22 cellular contexts compared by ENCODE assay signal in genomic region chr14:71604231-71604630, GRCh38.
A peak's percentile ranks its signal among the peaks of the same experiment; 100 is the strongest.
DNase-seq lines count a peak whose midpoint lies in the region; ATAC-seq, FAIRE-seq and TF ChIP-seq lines count a peak whose summit lies in the region.
"Had no signal": no experiment of that assay in that cellular context is flagged by ENCODE, and none has a peak within 500 bp of the region (broad histone marks: within the 10 kb centered on the region; RNA-seq: fewer than 3 reads in every experiment).

No MANE protein-coding gene starts in this region.

- H3K4me1 ChIP-seq in DND-41 (ENCODE audit: insufficient read depth, low read length) (peaks cover 62% of the 10 kb centered on the region), endothelial cell of umbilical vein (ENCODE audit: control insufficient read depth, extremely low read depth, insufficient read depth, low read length) (no peaks in the 10 kb centered on the region), lower lobe of right lung (no peaks in the 10 kb centered on the region)
- H3K4me1 ChIP-seq: A549 had no signal

- H3K4me3 ChIP-seq in DND-41 (ENCODE audit: low read depth in 1 of 2, low read length in 2 of 2) (no peak overlapping the region), endothelial cell of umbilical vein (replicated peaks in 1 of 3; ENCODE audit: insufficient read depth in 1 of 3, low read depth in 1 of 3, low read length in 3 of 3) (no peak overlapping the region), lower lobe of right lung (no peak overlapping the region)
- H3K4me3 ChIP-seq: A549; BLaER1 treated with 17β-estradiol and CSF1 and Interleukin-3, amounts not matched to agents 10 nM and 100 nM had no signal

- FAIRE-seq in endothelial cell of umbilical vein (lab: Jason Lieb, UNC), result peak; percentile 33
- FAIRE-seq: A549, D721Med, GM12891, GM19239 had no signal

- CTCF ChIA-PET in endothelial cell of umbilical vein (lab: Charles Lee), result interaction anchor here (1.0 to 2.1 kb wide), 2 partner anchors 9 to 251 kb away, joined by 3 to 6 read pairs; no protein-coding TSS in a partner anchor
- CTCF ChIA-PET in activated CD4-positive, alpha-beta T cell treated with anti-CD3 and anti-CD28 coated beads, Interleukin-2, amount 10 ng/mL, durations not matched to agents 7 days and 5 days (lab: Charles Lee), result no interaction called here

- POLR2A ChIA-PET in endothelial cell of umbilical vein (lab: Charles Lee), result no interaction called here
- POLR2A ChIA-PET in activated CD4-positive, alpha-beta T cell treated with anti-CD3 and anti-CD28 coated beads, Interleukin-2, amount 10 ng/mL, durations not matched to agents 7 days and 5 days (lab: Charles Lee), result no interaction called here

- peaks cover 8% of the 10 kb centered on the region for H3K9me3 ChIP-seq in DND-41 (ENCODE audit: insufficient read depth, low read length, severe bottlenecking)
- H3K9me3 ChIP-seq in endothelial cell of umbilical vein (replicated peaks; ENCODE audit: control insufficient read depth, insufficient read depth, low read length), result no peaks in the 10 kb centered on the region
- H3K9me3 ChIP-seq in lower lobe of right lung, result peaks cover 12% of the 10 kb centered on the region

- H3K4me2 ChIP-seq in DND-41 (ENCODE audit: insufficient read depth, low read length) (no peak overlapping the region), endothelial cell of umbilical vein (ENCODE audit: insufficient read depth, low read length) (no peak overlapping the region)
- H3K4me2 ChIP-seq: A549; BLaER1 treated with 17β-estradiol and CSF1 and Interleukin-3, amounts not matched to agents 10 nM and 100 nM had no signal

- no peaks in the 10 kb centered on the region for H3K27me3 ChIP-seq in DND-41 (ENCODE audit: insufficient read depth, low read length, poor library complexity)
- H3K27me3 ChIP-seq in endothelial cell of umbilical vein (ENCODE audit: control insufficient read depth in 2 of 2, insufficient read depth in 2 of 2, low read length in 2 of 2), result no peaks in the 10 kb centered on the region
- H3K27me3 ChIP-seq in lower lobe of right lung (ENCODE audit: low read depth), result no peaks in the 10 kb centered on the region
- H3K27me3 ChIP-seq: BLaER1 treated with 17β-estradiol and CSF1 and Interleukin-3, amounts not matched to agents 10 nM and 100 nM had no signal

- no peaks in the 10 kb centered on the region for H3K9me1 ChIP-seq in endothelial cell of umbilical vein (replicated peaks; ENCODE audit: control insufficient read depth, extremely low read depth, insufficient read depth, low read length)

- ATAC-seq in DND-41 (ENCODE audit: insufficient read depth, low read depth) (no peak), HG03378 (IDR thresholded peaks at IDR 0.05; ENCODE audit: unreplicated experiment) (no peak), lower lobe of right lung (no peak)
- ATAC-seq: A549; CD8-positive, alpha-beta T cell had no signal

- DNase-seq in DND-41, result no peak
- DNase-seq in NCI-H69 (lab: John Stamatoyannopoulos, UW), result peak; percentile 9
- DNase-seq in endothelial cell of umbilical vein (ENCODE audit: low read depth, low spot score), result no peak
- no peak for DNase-seq in lower lobe of right lung
- no peak for DNase-seq in activated CD4-positive, alpha-beta T cell treated with anti-CD3 and anti-CD28 coated beads, Interleukin-2, amount 10 ng/mL, durations not matched to agents 7 days and 5 days
- DNase-seq: AML-193; Caco-2; Calu3; CD4-positive, alpha-beta T cell; CD8-positive, alpha-beta T cell; DMS79 treated with DMSO at 0.1 percent for 48 hours; EL; GDM1 had no signal

- intact Hi-C loops in endothelial cell of umbilical vein (cut with micrococcal nuclease) (no loop called here), lower lobe of right lung (cut with DNase I) (no loop called here)

- H3K27ac ChIP-seq in DND-41 (ENCODE audit: low read length) (peak overlapping the region; percentile 73), endothelial cell of umbilical vein (ENCODE audit: insufficient read depth, low read depth, low read length) (no peak overlapping the region), lower lobe of right lung (no peak overlapping the region)
- H3K27ac ChIP-seq: 22Rv1; A549; BLaER1 treated with 17β-estradiol and CSF1 and Interleukin-3, amounts not matched to agents 10 nM and 100 nM; C4-2B had no signal

- no peaks in the 10 kb centered on the region for H3K27me3 Mint-ChIP-seq in activated CD4-positive, alpha-beta T cell treated with anti-CD3 and anti-CD28 coated beads, Interleukin-2, amount 10 ng/mL, durations not matched to agents 7 days and 5 days
- H3K27me3 Mint-ChIP-seq: B cell; CD4-positive, alpha-beta T cell had no signal

- TF ChIP-seq POLR2A in endothelial cell of umbilical vein (IDR thresholded peaks at IDR 0.05; ENCODE audit: low read depth, low read length), result no peak

- H3K9ac ChIP-seq in DND-41 (ENCODE audit: low read depth, low read length), result no peak overlapping the region; the same call in 1 of the 2 replicates
- H3K9ac ChIP-seq in endothelial cell of umbilical vein (replicated peaks; ENCODE audit: extremely low read depth, insufficient read depth, low read length), result no peak overlapping the region
- H3K9ac ChIP-seq: BLaER1 treated with 17β-estradiol and CSF1 and Interleukin-3, amounts not matched to agents 10 nM and 100 nM had no signal

- peaks cover 34% of the 10 kb centered on the region for H3K36me3 Mint-ChIP-seq in activated CD4-positive, alpha-beta T cell treated with anti-CD3 and anti-CD28 coated beads, Interleukin-2, amount 10 ng/mL, durations not matched to agents 7 days and 5 days (ENCODE audit: low read depth)

- TF ChIP-seq CTCF in DND-41 (IDR thresholded peaks at IDR 0.05; ENCODE audit: borderline replicate concordance, extremely low read depth, low read length, poor library complexity, severe bottlenecking), result no peak
- TF ChIP-seq CTCF in endothelial cell of umbilical vein (IDR thresholded peaks at IDR 0.05; ENCODE audit: extremely low read depth in 1 of 2, insufficient read depth in 1 of 2, low read depth in 1 of 2, low read length in 2 of 2), result no peak
- TF ChIP-seq CTCF in lower lobe of right lung (IDR thresholded peaks at IDR 0.05), result no peak

- BruUV-seq in endothelial cell of umbilical vein (replicated peaks; lab: Mats Ljungman, UMichigan), result no TSS peak

- H3K79me2 ChIP-seq in DND-41 (ENCODE audit: insufficient read depth, low read length), result peaks cover 70% of the 10 kb centered on the region
- no peaks in the 10 kb centered on the region for H3K79me2 ChIP-seq in endothelial cell of umbilical vein (ENCODE audit: control insufficient read depth, insufficient read depth, low read length)

- peaks cover 22% of the 10 kb centered on the region for H3K4me1 Mint-ChIP-seq in activated CD4-positive, alpha-beta T cell treated with anti-CD3 and anti-CD28 coated beads, Interleukin-2, amount 10 ng/mL, durations not matched to agents 7 days and 5 days

- H3K27ac Mint-ChIP-seq in activated CD4-positive, alpha-beta T cell treated with anti-CD3 and anti-CD28 coated beads, Interleukin-2, amount 10 ng/mL, durations not matched to agents 7 days and 5 days, result no peak overlapping the region
- H3K27ac Mint-ChIP-seq: B cell; CD4-positive, alpha-beta T cell; CD8-positive, alpha-beta T cell had no signal

- peaks cover 30% of the 10 kb centered on the region for H3K9me3 Mint-ChIP-seq in activated CD4-positive, alpha-beta T cell treated with anti-CD3 and anti-CD28 coated beads, Interleukin-2, amount 10 ng/mL, durations not matched to agents 7 days and 5 days

- H3K36me3 ChIP-seq in DND-41 (ENCODE audit: insufficient read depth, low read length) (no peaks in the 10 kb centered on the region), endothelial cell of umbilical vein (ENCODE audit: control insufficient read depth in 2 of 2, extremely low read depth in 1 of 2, insufficient read depth in 2 of 2, low read length in 2 of 2) (no peaks in the 10 kb centered on the region), lower lobe of right lung (no peaks in the 10 kb centered on the region)

- no peak overlapping the region for H3K4me3 Mint-ChIP-seq in activated CD4-positive, alpha-beta T cell treated with anti-CD3 and anti-CD28 coated beads, Interleukin-2, amount 10 ng/mL, durations not matched to agents 7 days and 5 days
- H3K4me3 Mint-ChIP-seq: B cell; CD4-positive, alpha-beta T cell; CD8-positive, alpha-beta T cell had no signal

- H4K20me1 ChIP-seq in DND-41 (ENCODE audit: insufficient read depth, low read length) (no peaks in the 10 kb centered on the region), endothelial cell of umbilical vein (replicated peaks; ENCODE audit: control insufficient read depth, extremely low read depth, insufficient read depth, low read length) (no peaks in the 10 kb centered on the region)

- dilution Hi-C loops in endothelial cell of umbilical vein (cut with MboI; ENCODE audit: extremely low pct_ligation_motif_present, low sequenced_read_pairs), result no loop called here

- H2AFZ ChIP-seq in DND-41 (ENCODE audit: low read depth, low read length), result no peak overlapping the region
- H2AFZ ChIP-seq in endothelial cell of umbilical vein (ENCODE audit: low read depth, low read length), result no peak overlapping the region

TF ChIP-seq in endothelial cell of umbilical vein, 7 proteins besides CTCF, POLR2A, EP300 and RAD21:
- TF ChIP-seq JUN (IDR thresholded peaks at IDR 0.05; ENCODE audit: borderline replicate concordance, insufficient read depth, insufficient read length, low read depth) (no peak), POLR2AphosphoS5 (IDR thresholded peaks at IDR 0.05; ENCODE audit: insufficient read depth, low read depth, low read length) (no peak), FOS (IDR thresholded peaks at IDR 0.05; ENCODE audit: borderline replicate concordance, insufficient read depth, low read length) (no peak), EZH2 (IDR thresholded peaks at IDR 0.05; ENCODE audit: borderline replicate concordance, low read depth, low read length, severe bottlenecking) (no peak), GATA2 (IDR thresholded peaks at IDR 0.05; ENCODE audit: insufficient read depth, insufficient read length, low read depth, low read length) (no peak), MYC (IDR thresholded peaks at IDR 0.05; ENCODE audit: low read depth, low read length) (no peak)
- TF ChIP-seq, protein P1, sequence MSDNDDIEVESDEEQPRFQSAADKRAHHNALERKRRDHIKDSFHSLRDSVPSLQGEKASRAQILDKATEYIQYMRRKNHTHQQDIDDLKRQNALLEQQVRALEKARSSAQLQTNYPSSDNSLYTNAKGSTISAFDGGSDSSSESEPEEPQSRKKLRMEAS (IDR thresholded peaks at IDR 0.05; ENCODE audit: insufficient read depth, insufficient read length), result no peak
